8 cellular contexts compared by ENCODE assay signal in the genomic region with DNA sequence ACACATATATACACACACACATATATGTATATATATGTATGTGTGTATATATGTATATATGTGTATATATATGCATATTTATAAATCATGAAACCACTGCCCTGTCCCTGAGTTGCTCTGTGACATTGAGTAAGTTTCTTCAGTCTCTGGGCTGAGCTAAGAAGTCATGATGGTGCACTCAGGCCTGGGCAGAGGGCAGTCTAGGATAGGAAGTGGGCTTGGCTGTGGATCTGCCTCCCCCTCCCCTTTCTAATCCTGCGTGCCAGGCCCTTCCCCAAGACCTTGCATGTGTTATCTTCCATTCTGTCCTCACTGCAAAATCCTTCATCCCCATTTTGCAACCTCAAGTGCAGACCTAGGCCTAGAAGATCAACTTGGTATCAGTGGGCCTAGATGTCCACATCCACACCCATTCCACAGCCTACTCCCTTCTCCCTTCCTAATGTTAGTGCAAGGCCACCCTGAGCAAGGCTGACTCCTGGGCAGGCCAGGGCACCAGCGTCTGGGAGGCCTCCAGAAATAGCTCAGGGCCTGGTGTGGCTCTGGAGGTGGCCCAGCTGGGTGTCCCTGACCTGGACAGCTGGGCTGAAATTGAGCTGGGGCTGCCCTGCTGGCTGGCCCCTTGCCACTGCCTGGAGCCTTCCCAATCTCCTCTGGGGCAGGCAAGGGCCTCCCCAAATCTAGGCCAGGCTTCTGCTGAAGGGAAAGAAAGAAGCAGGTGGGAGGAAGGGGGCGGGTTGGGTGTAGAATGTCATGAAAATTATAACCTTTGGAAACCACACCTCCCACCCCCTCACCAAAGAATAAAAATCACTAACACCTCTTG. TPM values are rescaled to one million over a fixed set of nuclear protein-coding genes. Genes with fewer than 3 reads are reported as not detected.
A peak's percentile ranks its signal among the peaks of the same experiment; 100 is the strongest.
DNase-seq lines count a peak whose midpoint lies in the region; ATAC-seq and TF ChIP-seq lines count a peak whose summit lies in the region.

No MANE protein-coding gene starts in this region.

- H3K36me3 ChIP-seq in Caco-2 (ENCODE audit: control insufficient read depth, insufficient read depth, low read length): no peaks in the 10 kb centered on the region; the same call in 1 of the 2 replicates
- H3K36me3 ChIP-seq in OCI-LY7 (ENCODE audit: insufficient read depth, low read length): no peaks in the 10 kb centered on the region

- no peaks in the 10 kb centered on the region for H3K9me3 Mint-ChIP-seq in Caco-2 (ENCODE audit: unreplicated experiment)
- peaks cover 0 to 10% (median 4%) of the 10 kb centered on the region in 5 experiments for H3K9me3 Mint-ChIP-seq in brain
- no peaks in the 10 kb centered on the region for H3K9me3 Mint-ChIP-seq in neural crest cell

- H3K4me3 Mint-ChIP-seq in Caco-2 (ENCODE audit: unreplicated experiment): peak overlapping the region; percentile 91
- H3K4me3 Mint-ChIP-seq in brain: peak overlapping the region; percentile 67 to 90 (median 83)
- H3K4me3 Mint-ChIP-seq in neural crest cell: peak overlapping the region; percentile 92

- ATAC-seq in GM19351 (IDR thresholded peaks at IDR 0.05; ENCODE audit: unreplicated experiment) (no peak), GM19395 (IDR thresholded peaks at IDR 0.05; ENCODE audit: unreplicated experiment) (no peak), HG03135 (IDR thresholded peaks at IDR 0.05; ENCODE audit: unreplicated experiment) (no peak)

- H3K4me1 Mint-ChIP-seq in Caco-2 (ENCODE audit: low read depth, unreplicated experiment) (peaks cover 13% of the 10 kb centered on the region), brain (peaks cover 35% of the 10 kb centered on the region), neural crest cell (peaks cover 20% of the 10 kb centered on the region)

- peaks cover 19% of the 10 kb centered on the region; the same call in 1 of the 2 replicates for H3K79me2 ChIP-seq in OCI-LY7 (ENCODE audit: insufficient read depth, low read depth, low read length)

- DNase-seq in Caco-2 (no peak), OCI-LY7 (ENCODE audit: low spot score) (peak; percentile 35), neural crest cell (ENCODE audit: low read depth, low spot score) (no peak), SW 1271 (lab: John Stamatoyannopoulos, UW) (no peak)

- BruUV-seq in Caco-2 (replicated peaks; lab: Mats Ljungman, UMichigan) (no TSS peak), OCI-LY7 (replicated peaks; lab: Mats Ljungman, UMichigan) (no TSS peak)

- no peaks in the 10 kb centered on the region for H3K36me3 Mint-ChIP-seq in Caco-2 (ENCODE audit: insufficient read depth, unreplicated experiment)
- H3K36me3 Mint-ChIP-seq in brain: peaks cover 5% of the 10 kb centered on the region
- H3K36me3 Mint-ChIP-seq in neural crest cell (ENCODE audit: low read depth): peaks cover 3% of the 10 kb centered on the region

- no peak overlapping the region for H2AFZ ChIP-seq in OCI-LY7 (ENCODE audit: low read length)

- peak overlapping the region; percentile 99 for H3K4me2 ChIP-seq in OCI-LY7 (ENCODE audit: low read length)

- no peak overlapping the region for H3K27ac Mint-ChIP-seq in Caco-2 (ENCODE audit: unreplicated experiment)
- H3K27ac Mint-ChIP-seq in brain: peak overlapping the region in 4 of 5 experiments; percentile 48 to 93 (median 68)
- no peak overlapping the region for H3K27ac Mint-ChIP-seq in neural crest cell (ENCODE audit: unreplicated experiment)

- TF ChIP-seq CTCF in Caco-2 (IDR thresholded peaks at IDR 0.05; ENCODE audit: insufficient read depth in 1 of 2, low read depth in 1 of 2, low read length in 1 of 2, severe bottlenecking in 1 of 2, unreplicated experiment in 1 of 2): no peak
- TF ChIP-seq CTCF in OCI-LY7 (conservative IDR thresholded peaks at IDR 0.05; ENCODE audit: low read length): no peak
- TF ChIP-seq CTCF in brain (conservative IDR thresholded peaks at IDR 0.05): no peak
- no peak for TF ChIP-seq CTCF in neural crest cell (conservative IDR thresholded peaks at IDR 0.05)

- no peak overlapping the region for H3K4me3 ChIP-seq in Caco-2 (ENCODE audit: low read depth, low read length)
- H3K4me3 ChIP-seq in OCI-LY7 (ENCODE audit: low read depth, low read length, poor library complexity, severe bottlenecking): peak overlapping the region; percentile 40

- peak overlapping the region; percentile 32 for H3K27ac ChIP-seq in OCI-LY7 (ENCODE audit: low read depth, low read length, poor library complexity, severe bottlenecking)

- intact Hi-C loops in Caco-2 (cut with micrococcal nuclease; ENCODE audit: unreplicated experiment): no loop called here
- intact Hi-C loops in OCI-LY7 (cut with micrococcal nuclease; ENCODE audit: unreplicated experiment): loop anchor here (5.0 to 10.0 kb wide), 2 partner anchors 181 to 282 kb away; a partner anchor contains a TSS

- no peaks in the 10 kb centered on the region for H3K9me2 ChIP-seq in OCI-LY7 (ENCODE audit: insufficient read depth, low read length)

- no peaks in the 10 kb centered on the region for H4K20me1 ChIP-seq in OCI-LY7 (ENCODE audit: insufficient read depth, low read length)

- CTCF ChIA-PET in Caco-2 (lab: Charles Lee): no interaction called here
- CTCF ChIA-PET in OCI-LY7 (lab: Charles Lee; ENCODE audit: unreplicated experiment): no interaction called here

- no peaks in the 10 kb centered on the region for H3K27me3 ChIP-seq in Caco-2 (replicated peaks; ENCODE audit: control insufficient read depth, insufficient read depth, low read length)

- H3K27me3 Mint-ChIP-seq in Caco-2 (ENCODE audit: insufficient read depth, unreplicated experiment): no peaks in the 10 kb centered on the region
- peaks cover 24% of the 10 kb centered on the region for H3K27me3 Mint-ChIP-seq in brain
- H3K27me3 Mint-ChIP-seq in neural crest cell (ENCODE audit: low read depth): peaks cover 24% of the 10 kb centered on the region

- H3K9me3 ChIP-seq in Caco-2: no peaks in the 10 kb centered on the region
- no peaks in the 10 kb centered on the region for H3K9me3 ChIP-seq in OCI-LY7 (ENCODE audit: low read length)

- POLR2A ChIA-PET in Caco-2 (lab: Charles Lee) (no interaction called here), OCI-LY7 (lab: Charles Lee) (interaction anchor here (4.9 kb wide), 1 partner anchor 12 kb away, joined by 40 read pairs; no protein-coding TSS in a partner anchor)

- H3K4me1 ChIP-seq in Caco-2 (0 out of 2 replicates have a peak, but pooled peaks cover 3% of the 10 kb centered on the region), OCI-LY7 (ENCODE audit: insufficient read depth, low read length, poor library complexity, severe bottlenecking) (peaks cover 34% of the 10 kb centered on the region)

RNA-seq across cellular contexts. Expression of a gene that starts 1.9 kb away (rescaled TPM):
- total RNA-seq in Caco-2 (2022) (13.8 and 18.4 TPM in 2 replicates), OCI-LY7 (2022) (28.2 and 36.4 TPM in 2 replicates), neural crest cell (16.8 and 17.4 TPM in 2 replicates)
- total RNA-seq in OCI-LY7 (2014; rRNA removed; shearing (Covaris generic)): 15.9 and 16.2 TPM in 2 replicates
- 21.9 TPM for polyA plus RNA-seq in brain (ENCODE audit: insufficient read depth, low read depth, low replicate concordance)

Comparison
In these comparisons a context has a peak if more than half of its experiments do, and no peak if none do; other contexts are left out.
1. H3K27ac Mint-ChIP-seq: peak in brain (4 of 5); none in Caco-2 (single experiment) and neural crest cell (single experiment).
2. Peak in every context shown above with its lines, with median percentiles within 50 percentile points of each other: H3K4me3 Mint-ChIP-seq.